ENCODE assay signal across 24 cellular contexts in genomic region chr9:114051706-114052105, GRCh38. TPM values are rescaled to one million over a fixed set of nuclear protein-coding genes. Genes with fewer than 3 reads are reported as not detected.
"Had no signal": no experiment of that assay in that cellular context is flagged by ENCODE, and none has a peak within 500 bp of the region (broad histone marks: within the 10 kb centered on the region; RNA-seq: fewer than 3 reads in every experiment).

No MANE protein-coding gene starts in this region.

- H3K27ac ChIP-seq: brain microvascular endothelial cell had no signal

- H3K9me3 ChIP-seq: MG63 had no signal

- H3K27me3 ChIP-seq: brain microvascular endothelial cell, MG63 had no signal

- DNase-seq: activated B cell treated with CpG ODN at 0.5 μM for 24 hours; activated CD4-positive, alpha-beta T cell treated with anti-CD3 and anti-CD28 coated beads for 1 hour; activated CD4-positive, alpha-beta T cell treated with anti-CD3 and anti-CD28 coated beads, Interleukin-2, amount 10 ng/mL, durations not matched to agents 7 days and 5 days; activated CD8-positive, alpha-beta T cell treated with anti-CD3 and anti-CD28 coated beads for 36 hours; activated effector memory CD4-positive, alpha-beta T cell treated with anti-CD3 and anti-CD28 coated beads, Interleukin-2, amount 50 U/mL, for 16 hours; activated naive CD4-positive, alpha-beta T cell treated with Interleukin-2 at 50 U/mL for 16 hours; activated naive CD8-positive, alpha-beta T cell treated with anti-CD3 and anti-CD28 coated beads, Interleukin-2, amount 50 U/mL, for 24 hours; activated T-cell treated with anti-CD3 and anti-CD28 coated beads, Interleukin-2, amount 50 U/mL, for 4 hours; brain microvascular endothelial cell; MG63; NCI-H1105; NCI-H1436; NCI-H1694 treated with DMSO at 0.1 percent for 48 hours; NCI-H2029 treated with DMSO at 0.1 percent for 48 hours; NCI-H345; NCI-H510A; NCI-H526 treated with DMSO at 0.1 percent for 48 hours; NCI-H82; SIG-M5; T-helper 17 cell; T-helper 9 cell had no signal

- H3K4me3 ChIP-seq: MG63 had no signal

- ATAC-seq: activated CD8-positive, alpha-beta T cell treated with anti-CD3 and anti-CD28 coated beads for 36 hours; activated naive CD4-positive, alpha-beta T cell treated with anti-CD3 and anti-CD28 coated beads, Interleukin-2, amount 50 U/mL, for 72 hours; activated naive CD8-positive, alpha-beta T cell treated with anti-CD3 and anti-CD28 coated beads, Interleukin-2, amount 50 U/mL, for 24 hours; activated T-cell treated with anti-CD3 and anti-CD28 coated beads, Interleukin-2, amount 50 U/mL, for 4 hours; T-helper 17 cell had no signal

RNA-seq across cellular contexts. Expression of gene AMBP, which starts 26.4 kb away (rescaled TPM):
- total RNA-seq: activated B cell treated with CpG ODN at 0.5 μM for 24 hours; activated CD4-positive, alpha-beta T cell treated with anti-CD3 and anti-CD28 coated beads, Interleukin-2, amount 10 ng/mL, durations not matched to agents 7 days and 5 days; activated CD8-positive, alpha-beta T cell treated with anti-CD3 and anti-CD28 coated beads for 36 hours; activated naive CD4-positive, alpha-beta T cell treated with anti-CD3 and anti-CD28 coated beads, Interleukin-2, amount 50 U/mL, for 72 hours; cardiac septum; OCI-LY7; T-helper 17 cell had no signal

RNA-seq across cellular contexts. Expression of gene KIF12, which starts 47.4 kb away (rescaled TPM):
- total RNA-seq: activated B cell treated with CpG ODN at 0.5 μM for 24 hours; activated CD4-positive, alpha-beta T cell treated with anti-CD3 and anti-CD28 coated beads, Interleukin-2, amount 10 ng/mL, durations not matched to agents 7 days and 5 days; activated CD8-positive, alpha-beta T cell treated with anti-CD3 and anti-CD28 coated beads for 36 hours; activated naive CD4-positive, alpha-beta T cell treated with anti-CD3 and anti-CD28 coated beads, Interleukin-2, amount 50 U/mL, for 72 hours; cardiac septum; OCI-LY7; T-helper 17 cell had no signal
